8 cellular contexts compared by ENCODE assay signal in genomic region chrX:84046403-84046984, GRCh38.
DNase-seq lines count a peak whose midpoint lies in the region; ATAC-seq and TF ChIP-seq lines count a peak whose summit lies in the region.

No MANE protein-coding gene starts in this region.

- peak; percentile 36 for TF ChIP-seq CTCF in AG04449 (IDR thresholded peaks at IDR 0.05; ENCODE audit: insufficient read depth, low read length, missing control alignments)
- TF ChIP-seq CTCF in GM12864 (IDR thresholded peaks at IDR 0.05; ENCODE audit: low read depth, low read length, missing control alignments), result peak; percentile 66
- TF ChIP-seq CTCF in HCT116 (IDR thresholded peaks at IDR 0.05 in 2 of 3, conservative IDR thresholded peaks at IDR 0.05 in 1 of 3; ENCODE audit: borderline replicate concordance in 1 of 3, insufficient read depth in 1 of 3, low read depth in 2 of 3, low read length in 2 of 3), result peak in 2 of 3 experiments; percentile 40 to 47; a peak in 3 of 6 replicates
- TF ChIP-seq CTCF in MM.1S (IDR thresholded peaks at IDR 0.05; ENCODE audit: low read length), result peak; percentile 85
- peak; percentile 44 for TF ChIP-seq CTCF in SU-DHL-6 (IDR thresholded peaks at IDR 0.05; ENCODE audit: insufficient read depth, low read length, poor library complexity, severe bottlenecking)
- TF ChIP-seq CTCF in testis (IDR thresholded peaks at IDR 0.05), result peak in 2 of 3 experiments; percentile 35 to 51

- no peaks in the 10 kb centered on the region for H3K9me3 ChIP-seq in HCT116 (ENCODE audit: control insufficient read depth in 1 of 2, insufficient read depth in 1 of 2, low read depth in 1 of 2, low read length in 2 of 2)
- H3K9me3 ChIP-seq in MM.1S (replicated peaks; ENCODE audit: insufficient read depth, low read length), result no peaks in the 10 kb centered on the region
- no peaks in the 10 kb centered on the region for H3K9me3 ChIP-seq in SU-DHL-6 (ENCODE audit: insufficient read depth, low read length)
- no peaks in the 10 kb centered on the region for H3K9me3 ChIP-seq in testis

- H3K27me3 ChIP-seq in HCT116 (ENCODE audit: insufficient read depth, low read length), result no peaks in the 10 kb centered on the region
- no peaks in the 10 kb centered on the region for H3K27me3 ChIP-seq in MM.1S (replicated peaks; ENCODE audit: insufficient read depth, low read length)
- H3K27me3 ChIP-seq in SU-DHL-6 (ENCODE audit: low read length), result no peaks in the 10 kb centered on the region
- H3K27me3 ChIP-seq in testis, result no peaks in the 10 kb centered on the region

- H3K79me2 ChIP-seq in HCT116 (ENCODE audit: insufficient read depth, low read length), result no peaks in the 10 kb centered on the region
- H3K79me2 ChIP-seq in MM.1S (ENCODE audit: low read length), result no peaks in the 10 kb centered on the region
- H3K79me2 ChIP-seq in SU-DHL-6 (ENCODE audit: insufficient read depth, low read length), result no peaks in the 10 kb centered on the region

- no TSS peak for BruUV-seq in HCT116 (replicated peaks; lab: Mats Ljungman, UMichigan)

- ATAC-seq in HCT116, result no peak

- H3K9me2 ChIP-seq in HCT116 (ENCODE audit: insufficient read depth) (no peaks in the 10 kb centered on the region), MM.1S (replicated peaks; ENCODE audit: insufficient read depth, low read length) (no peaks in the 10 kb centered on the region), SU-DHL-6 (replicated peaks; ENCODE audit: insufficient read depth, low read length) (no peaks in the 10 kb centered on the region)

- no peak overlapping the region for H3K27ac ChIP-seq in HCT116 (ENCODE audit: low read depth, low read length)
- no peak overlapping the region for H3K27ac ChIP-seq in MM.1S (ENCODE audit: low read length)
- H3K27ac ChIP-seq in SU-DHL-6 (ENCODE audit: low read depth, low read length), result no peak overlapping the region
- H3K27ac ChIP-seq in testis, result no peak overlapping the region

- CTCF ChIA-PET in AG04449 (lab: Yijun Ruan, JAX), result interaction anchor here (0.6 to 1.5 kb wide), 15 partner anchors 8 to 861 kb away, joined by 3 to 6 read pairs (median 4); partner anchors contain the start of genes HDX and RPS6KA6
- CTCF ChIA-PET in HCT116 (lab: Charles Lee), result no interaction called here

- no peak overlapping the region for H3K9ac ChIP-seq in HCT116 (ENCODE audit: low read length)
- no peak overlapping the region for H3K9ac ChIP-seq in MM.1S (ENCODE audit: low read length)
- no peak overlapping the region for H3K9ac ChIP-seq in SU-DHL-6 (ENCODE audit: low read length)

- H3K4me2 ChIP-seq in HCT116 (ENCODE audit: low read length) (no peak overlapping the region), MM.1S (ENCODE audit: low read depth, low read length) (peak overlapping the region; percentile 72), SU-DHL-6 (ENCODE audit: low read depth, low read length, poor library complexity, severe bottlenecking) (no peak overlapping the region)

- no peak for DNase-seq in AG04449 (ENCODE audit: low read depth, low spot score)
- no peak for DNase-seq in GM12864 (ENCODE audit: low read depth)
- no peak for DNase-seq in HCT116 (ENCODE audit: low read depth, low spot score)
- peak; percentile 63 for DNase-seq in MM.1S
- peak; percentile 35 for DNase-seq in glomerular visceral epithelial cell (ENCODE audit: extremely low spot score)
- peak; percentile 13 for DNase-seq in testis
- DNase-seq in activated effector memory CD4-positive, alpha-beta T cell treated with Interleukin-2 at 50 U/mL for 16 hours, result no peak

- H4K20me1 ChIP-seq in HCT116 (ENCODE audit: insufficient read depth), result no peaks in the 10 kb centered on the region
- H4K20me1 ChIP-seq in MM.1S (ENCODE audit: insufficient read depth, low read length), result no peaks in the 10 kb centered on the region
- H4K20me1 ChIP-seq in SU-DHL-6 (ENCODE audit: low read depth, low read length), result no peaks in the 10 kb centered on the region

- H3K36me3 ChIP-seq in HCT116 (ENCODE audit: control insufficient read depth in 1 of 2, insufficient read depth in 2 of 2, low read length in 2 of 2), result no peaks in the 10 kb centered on the region
- no peaks in the 10 kb centered on the region for H3K36me3 ChIP-seq in MM.1S (replicated peaks; ENCODE audit: insufficient read depth, low read length)
- H3K36me3 ChIP-seq in SU-DHL-6 (ENCODE audit: low read length), result no peaks in the 10 kb centered on the region
- no peaks in the 10 kb centered on the region for H3K36me3 ChIP-seq in testis (ENCODE audit: low read depth, missing control alignments)

- RAD21 ChIA-PET in HCT116 (lab: Charles Lee; ENCODE audit: low non-redundant PET in 1 of 2, low total read pairs in 2 of 2, uncharacterized antibody in 2 of 2, unreplicated experiment in 2 of 2), result no interaction called here

- H3K4me1 ChIP-seq in HCT116 (ENCODE audit: control insufficient read depth in 1 of 2, insufficient read depth in 2 of 2, low read length in 2 of 2), result no peaks in the 10 kb centered on the region
- no peaks in the 10 kb centered on the region for H3K4me1 ChIP-seq in MM.1S (ENCODE audit: low read length)
- no peaks in the 10 kb centered on the region for H3K4me1 ChIP-seq in testis

- TF ChIP-seq RAD21 in HCT116 (IDR thresholded peaks at IDR 0.05; ENCODE audit: low read depth), result 0 out of 2 replicates have a peak, but pooled peaks have one; percentile 11

- intact Hi-C loops in HCT116 (cut with micrococcal nuclease), result no loop called here
- intact Hi-C loops in testis (cut with DNase I; ENCODE audit: low total_unique reads), result no loop called here

- no peak for TF ChIP-seq POLR2A in HCT116 (IDR thresholded peaks at IDR 0.05; ENCODE audit: borderline replicate concordance, extremely low read depth, insufficient read depth, insufficient read length)
- no peak for TF ChIP-seq POLR2A in testis (IDR thresholded peaks at IDR 0.05)

- H2AFZ ChIP-seq in HCT116 (ENCODE audit: low read depth, low read length, poor library complexity, severe bottlenecking) (no peak overlapping the region), MM.1S (ENCODE audit: low read length) (peak overlapping the region; percentile 82), SU-DHL-6 (ENCODE audit: low read depth, low read length, severe bottlenecking) (no peak overlapping the region)

- 32 to 38% methylated on average over 4 to 6 of the region's 7 CpGs for WGBS in testis, 2 donors

- H3F3A ChIP-seq in MM.1S (ENCODE audit: insufficient read depth, low read length), result no peaks in the 10 kb centered on the region
- H3F3A ChIP-seq in SU-DHL-6 (ENCODE audit: insufficient read depth), result no peaks in the 10 kb centered on the region

- POLR2A ChIA-PET in AG04449 (lab: Yijun Ruan, JAX), result no interaction called here
- POLR2A ChIA-PET in HCT116 (lab: Charles Lee), result no interaction called here

- H3K4me3 ChIP-seq in AG04449 (ENCODE audit: low read depth, low read length) (no peak overlapping the region), GM12864 (ENCODE audit: low read depth, low read length) (no peak overlapping the region), HCT116 (replicated peaks in 1 of 2; ENCODE audit: low read depth in 1 of 2, low read length in 2 of 2) (no peak overlapping the region), MM.1S (ENCODE audit: low read length) (0 out of 2 replicates have a peak overlapping the region, but pooled peaks have one; percentile 29), SU-DHL-6 (ENCODE audit: insufficient read depth, low read length, poor library complexity, severe bottlenecking) (no peak overlapping the region), testis (no peak overlapping the region)

TF ChIP-seq in HCT116, 20 proteins besides CTCF, POLR2A, EP300 and RAD21:
- TF ChIP-seq TCF7L2 (IDR thresholded peaks at IDR 0.05; ENCODE audit: borderline replicate concordance, extremely low read depth, insufficient read depth, insufficient read length) (peak; percentile 83), CBX3 (IDR thresholded peaks at IDR 0.05; ENCODE audit: low read depth) (no peak)

Comparison
In these comparisons a context has a peak if more than half of its experiments do, and no peak if none do; other contexts are left out.
1. DNase-seq: peak in MM.1S (single experiment), glomerular visceral epithelial cell (single experiment) and testis (single experiment); none in AG04449 (single experiment), GM12864 (single experiment), HCT116 (single experiment) and activated effector memory CD4-positive, alpha-beta T cell treated with Interleukin-2 at 50 U/mL for 16 hours (single experiment).
2. Peak in every context shown above with its lines, with median percentiles within 50 percentile points of each other: CTCF ChIP-seq.